Comparison of ENCODE assay signal across 1 cellular context in genomic region chr6:17125407-17125806, GRCh38.
TF ChIP-seq lines count a peak whose summit lies in the region.

No MANE protein-coding gene starts in this region.

TF ChIP-seq in GM23338, 12 proteins besides CTCF, POLR2A, EP300 and RAD21 (continued from another document):
- TF ChIP-seq ZNF462 (CRISPR knock-in tag; IDR thresholded peaks at IDR 0.05) (no peak), ETS1 (IDR thresholded peaks at IDR 0.05) (no peak), EZH2phosphoT487 (IDR thresholded peaks at IDR 0.05; ENCODE audit: unreplicated experiment) (no peak)
